In the genomic region with DNA sequence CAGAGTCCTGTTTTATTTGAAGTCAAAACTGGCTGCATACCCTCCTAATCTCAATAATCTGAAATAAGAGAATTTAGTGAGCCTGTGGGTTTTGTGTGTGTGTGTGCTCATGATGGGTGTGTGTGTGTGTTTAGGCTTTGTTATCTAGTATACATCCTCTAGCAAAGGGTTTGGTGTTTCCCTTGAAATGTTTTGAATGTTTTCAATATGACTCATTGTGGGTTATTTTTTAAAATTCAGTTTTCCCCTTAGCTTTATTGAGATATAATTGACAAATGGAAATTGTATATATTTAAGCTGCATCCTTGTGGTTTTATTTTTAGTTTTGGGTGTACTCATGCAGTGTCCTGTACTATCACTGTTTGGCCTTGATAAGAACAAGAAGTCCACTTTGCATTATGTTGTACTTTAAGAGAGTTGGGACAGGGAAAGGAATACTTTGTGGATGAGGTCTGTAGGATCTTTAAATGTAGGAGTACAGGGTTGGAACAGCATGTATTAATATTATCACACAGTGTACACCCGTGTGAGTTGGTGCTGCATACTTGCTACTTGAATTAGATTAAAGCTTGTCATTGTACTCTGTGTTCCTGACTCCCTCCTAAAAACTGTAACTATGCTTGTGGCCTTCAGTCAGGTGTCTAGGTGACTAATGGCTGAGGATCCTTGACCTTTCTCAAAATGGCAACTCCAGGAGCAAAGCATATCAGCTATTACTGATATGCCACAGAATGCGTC, we compare ENCODE assay signal across 8 cellular contexts. TPM values are rescaled to one million over a fixed set of nuclear protein-coding genes. Genes with fewer than 3 reads are reported as not detected.
DNase-seq lines count a peak whose midpoint lies in the region; ATAC-seq and TF ChIP-seq lines count a peak whose summit lies in the region.

No MANE protein-coding gene starts in this region.

- H2AFZ ChIP-seq in GM23248 = no peak overlapping the region

- H3K27ac Mint-ChIP-seq in WTC11 = peak overlapping the region; percentile 18

- H3K79me2 ChIP-seq in GM23248 (ENCODE audit: insufficient read depth) = peaks cover 100% of the 10 kb centered on the region

- ATAC-seq in WTC11 (no peak), left ventricle myocardium superior (peak; percentile 90), GM18867 (IDR thresholded peaks at IDR 0.05; ENCODE audit: unreplicated experiment) (no peak), GM21529 (IDR thresholded peaks at IDR 0.05; ENCODE audit: unreplicated experiment) (no peak)

- peaks cover 39% of the 10 kb centered on the region for H3K4me1 ChIP-seq in GM23248 (ENCODE audit: insufficient read depth)

- no peaks in the 10 kb centered on the region for H3K9me2 ChIP-seq in GM23248 (ENCODE audit: insufficient read depth)

- peak; percentile 46 for DNase-seq in AG08395 (ENCODE audit: low spot score)
- peak; percentile 70 for DNase-seq in GM23248
- DNase-seq in WTC11 (ENCODE audit: low spot score) = no peak
- no peak for DNase-seq in left ventricle myocardium superior
- no peak for DNase-seq in HK-2 (ENCODE audit: unreplicated experiment)
- DNase-seq in Ammon's horn (ENCODE audit: low spot score) = no peak

- POLR2A ChIA-PET in WTC11 (lab: Charles Lee) = no interaction called here

- no peak overlapping the region for H3K4me3 Mint-ChIP-seq in WTC11

- peaks cover 60% of the 10 kb centered on the region for H3F3A ChIP-seq in GM23248 (ENCODE audit: insufficient read depth)

- H3K27me3 ChIP-seq in GM23248 (replicated peaks; ENCODE audit: insufficient read depth) = no peaks in the 10 kb centered on the region

- H3K27me3 Mint-ChIP-seq in WTC11 (ENCODE audit: low read depth) = no peaks in the 10 kb centered on the region

- H4K20me1 ChIP-seq in GM23248 (ENCODE audit: insufficient read depth) = no peaks in the 10 kb centered on the region

- H3K9me3 Mint-ChIP-seq in WTC11 = no peaks in the 10 kb centered on the region

- peak overlapping the region; percentile 68 for H3K4me2 ChIP-seq in GM23248 (ENCODE audit: unreplicated experiment)

- H3K9me3 ChIP-seq in GM23248 (ENCODE audit: low read depth) = no peaks in the 10 kb centered on the region

- in situ Hi-C loops in GM23248 (cut with MboI) = no loop called here

- TF ChIP-seq CTCF in WTC11 (IDR thresholded peaks at IDR 0.05) = no peak

- peak overlapping the region; percentile 43; the same call in 1 of the 2 replicates for H3K4me3 ChIP-seq in GM23248

- CTCF ChIA-PET in WTC11 (lab: Charles Lee) = interaction anchor here (1.0 to 1.4 kb wide), 2 partner anchors 25 to 56 kb away, joined by 3 to 4 read pairs; no protein-coding TSS in a partner anchor

- peak overlapping the region; percentile 73 for H3K27ac ChIP-seq in GM23248

- peak overlapping the region; percentile 29; the same call in 1 of the 2 replicates for H3K9ac ChIP-seq in GM23248

- H3K36me3 Mint-ChIP-seq in WTC11 = peaks cover 6% of the 10 kb centered on the region; the same call in 1 of the 2 replicates

- H3K36me3 ChIP-seq in GM23248 (ENCODE audit: low read depth) = 0 out of 2 replicates have a peak, but pooled peaks cover 3% of the 10 kb centered on the region

- peaks cover 13% of the 10 kb centered on the region for H3K4me1 Mint-ChIP-seq in WTC11

- 42 to 48% methylated on average over 2 of the region's 2 CpGs for WGBS in GM23248 (ENCODE audit: low coverage in 1 of 2, low lambda C conversion rate in 2 of 2, missing lambda C conversion rate in 2 of 2), 2 experiments

- intact Hi-C loops in left ventricle myocardium superior (cut with micrococcal nuclease) = no loop called here

TF ChIP-seq in WTC11, 78 proteins besides CTCF, POLR2A, EP300 and RAD21:
- no peak for TF ChIP-seq NFE2L1 (CRISPR knock-in tag; IDR thresholded peaks at IDR 0.05)
- TF ChIP-seq, protein P1, sequence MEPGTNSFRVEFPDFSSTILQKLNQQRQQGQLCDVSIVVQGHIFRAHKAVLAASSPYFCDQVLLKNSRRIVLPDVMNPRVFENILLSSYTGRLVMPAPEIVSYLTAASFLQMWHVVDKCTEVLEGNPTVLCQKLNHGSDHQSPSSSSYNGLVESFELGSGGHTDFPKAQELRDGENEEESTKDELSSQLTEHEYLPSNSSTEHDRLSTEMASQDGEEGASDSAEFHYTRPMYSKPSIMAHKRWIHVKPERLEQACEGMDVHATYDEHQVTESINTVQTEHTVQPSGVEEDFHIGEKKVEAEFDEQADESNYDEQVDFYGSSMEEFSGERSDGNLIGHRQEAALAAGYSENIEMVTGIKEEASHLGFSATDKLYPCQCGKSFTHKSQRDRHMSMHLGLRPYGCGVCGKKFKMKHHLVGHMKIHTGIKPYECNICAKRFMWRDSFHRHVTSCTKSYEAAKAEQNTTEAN (CRISPR knock-in tag; IDR thresholded peaks at IDR 0.05) = no peak

RNA-seq across cellular contexts. Expression of a gene that starts 58.3 kb away (rescaled TPM):
- total RNA-seq in GM23248 (2014; rRNA removed; shearing (Covaris generic)) = 235 and 265 TPM in 2 replicates
- polyA plus RNA-seq in GM23248 (2016; fragmentation: Nextera tagmentation; extraction: Ambion mirVana) = 177 and 180 TPM in 2 replicates
- 225 to 236 TPM (median 234 TPM) in 3 replicates for total RNA-seq in WTC11 (2021)
- 238 TPM for total RNA-seq in left ventricle myocardium superior

Comparison
In these comparisons a context has a peak if more than half of its experiments do, and no peak if none do; other contexts are left out.
1. DNase-seq: peak in AG08395 (single experiment) and GM23248 (single experiment); none in WTC11 (single experiment), left ventricle myocardium superior (single experiment), HK-2 (single experiment) and Ammon's horn (single experiment).